35 cellular contexts compared by ENCODE assay signal in genomic region chr6:45092135-45092534, GRCh38.
"Had no signal": no experiment of that assay in that cellular context is flagged by ENCODE, and none has a peak within 500 bp of the region (broad histone marks: within the 10 kb centered on the region; RNA-seq: fewer than 3 reads in every experiment).

No MANE protein-coding gene starts in this region.

- H3K27ac ChIP-seq: KMS-11 had no signal

- DNase-seq: Karpas-422, Kasumi-1, MG63, MM.1S, MV-4-11, NCI-H1048, NCI-H1092, NCI-H1092 treated with DMSO at 0.1 percent for 48 hours, NCI-H1105, NCI-H1105 treated with DMSO at 0.1 percent for 48 hours, NCI-H1417, NCI-H1417 treated with DMSO at 0.1 percent for 48 hours, NCI-H1436, NCI-H1436 treated with DMSO at 0.1 percent for 48 hours, NCI-H146, NCI-H1694, NCI-H1694 treated with DMSO at 0.1 percent for 48 hours, NCI-H187, NCI-H187 treated with DMSO at 0.1 percent for 48 hours, NCI-H1930, NCI-H2029, NCI-H2029 treated with DMSO at 0.1 percent for 48 hours, NCI-H2081, NCI-H2081 treated with DMSO at 0.1 percent for 48 hours, NCI-H2107, NCI-H2171, NCI-H2171 treated with DMSO at 0.1 percent for 48 hours, NCI-H2227 treated with DMSO at 0.1 percent for 48 hours, NCI-H226, NCI-H345, NCI-H446, NCI-H446 treated with DMSO at 0.1 percent for 48 hours, NCI-H510A, NCI-H510A treated with DMSO at 0.1 percent for 48 hours had no signal

- H3K4me3 ChIP-seq: MG63 had no signal

- H3K4me2 ChIP-seq: KMS-11 had no signal

- H3K9me3 ChIP-seq: MG63 had no signal

- H3K9ac ChIP-seq: KMS-11 had no signal

- H3K36me3 ChIP-seq: MG63 had no signal
